ENCODE assay signal across 9 cellular contexts in the genomic region with DNA sequence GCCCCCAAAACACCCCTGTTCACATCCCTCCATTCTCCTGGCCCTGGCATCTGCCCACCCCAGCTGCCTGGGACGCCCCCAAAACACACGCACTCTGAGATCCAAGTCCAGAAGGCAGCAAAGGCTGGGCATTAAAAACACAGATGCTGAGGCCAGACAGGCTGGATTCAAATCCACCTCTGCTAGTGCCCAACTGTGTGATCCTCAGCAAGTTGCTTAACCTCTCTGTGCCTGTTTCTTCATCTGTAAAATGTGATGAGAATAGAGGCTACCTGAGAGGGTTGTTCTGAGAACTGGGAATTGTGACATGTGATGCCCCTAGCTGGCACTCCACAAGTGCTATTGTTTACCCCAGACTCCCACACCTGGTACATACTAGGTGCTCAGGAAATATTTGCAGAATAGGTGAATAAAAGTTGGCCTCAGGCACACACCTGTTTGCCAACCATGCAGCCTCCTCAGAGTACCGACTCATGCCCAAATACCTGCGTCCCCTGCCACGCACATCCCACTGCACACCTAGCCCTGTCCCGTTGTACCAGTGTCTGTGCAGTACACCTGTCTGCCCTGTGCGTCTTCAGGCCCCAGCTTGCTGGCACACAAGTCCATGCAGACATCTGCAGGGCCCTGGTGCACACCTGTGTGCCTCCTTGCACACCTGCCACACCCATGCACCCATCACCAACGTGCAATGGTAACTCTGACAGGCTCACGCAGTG. TPM values are rescaled to one million over a fixed set of nuclear protein-coding genes. Genes with fewer than 3 reads are reported as not detected.
DNase-seq lines count a peak whose midpoint lies in the region; ATAC-seq and TF ChIP-seq lines count a peak whose summit lies in the region.
"Had no signal": no experiment of that assay in that cellular context is flagged by ENCODE, and none has a peak within 500 bp of the region (broad histone marks: within the 10 kb centered on the region; RNA-seq: fewer than 3 reads in every experiment).

No MANE protein-coding gene starts in this region.

- peaks cover 6% of the 10 kb centered on the region; the same call in 1 of the 2 replicates for H3K27me3 ChIP-seq in H9 (ENCODE audit: insufficient read depth, low read length)
- peaks cover 42% of the 10 kb centered on the region for H3K27me3 ChIP-seq in iPS-18a (ENCODE audit: control insufficient read depth, insufficient read depth, low read length)
- H3K27me3 ChIP-seq in skeletal muscle tissue (ENCODE audit: control insufficient read depth in 3 of 3, insufficient read depth in 3 of 3, low read length in 3 of 3): peaks cover 0 to 14% (median 13%) of the 10 kb centered on the region in 3 donors

- no peak overlapping the region for H2BK120ac ChIP-seq in H9 (ENCODE audit: low read depth, low read length, poor library complexity, severe bottlenecking)

- TF ChIP-seq CTCF in H9 (conservative IDR thresholded peaks at IDR 0.05): no peak
- TF ChIP-seq CTCF in WTC11 (IDR thresholded peaks at IDR 0.05): no peak
- TF ChIP-seq CTCF in mucosa of descending colon (IDR thresholded peaks at IDR 0.05): no peak

- no peak overlapping the region for H3K27ac ChIP-seq in H9 (ENCODE audit: insufficient read length, low read depth, low read length)
- H3K27ac ChIP-seq in iPS-18a (ENCODE audit: low read length): no peak overlapping the region
- peak overlapping the region; percentile 80 for H3K27ac ChIP-seq in skeletal muscle tissue (ENCODE audit: low read depth, low read length)

- H2BK15ac ChIP-seq in H9 (ENCODE audit: low read depth, low read length): no peak overlapping the region

- H3K9me3 Mint-ChIP-seq in H9 (peaks cover 2 to 3% of the 10 kb centered on the region in 2 experiments; a peak in 2 of 5 replicates), WTC11 (no peaks in the 10 kb centered on the region)

- H3K4ac ChIP-seq in H9 (ENCODE audit: low read depth, low read length): no peak overlapping the region

- H3K14ac ChIP-seq in H9 (ENCODE audit: insufficient read depth, low read length): no peak overlapping the region

- peaks cover 3% of the 10 kb centered on the region for H3K4me1 ChIP-seq in H9 (ENCODE audit: insufficient read depth, low read length)
- peaks cover 36% of the 10 kb centered on the region for H3K4me1 ChIP-seq in iPS-18a (ENCODE audit: control insufficient read depth, low read depth, low read length)
- peaks cover 76 to 81% (median 77%) of the 10 kb centered on the region in 3 donors for H3K4me1 ChIP-seq in skeletal muscle tissue (ENCODE audit: control insufficient read depth in 3 of 3, insufficient read depth in 3 of 3, low read length in 3 of 3)
- H3K4me1 ChIP-seq in mucosa of descending colon (ENCODE audit: low read depth): peaks cover 7% of the 10 kb centered on the region

- H3K23ac ChIP-seq in H9 (ENCODE audit: insufficient read length, low read depth, low read length): no peak overlapping the region

- no peak overlapping the region for H3K18ac ChIP-seq in H9 (ENCODE audit: insufficient read length, low read depth, low read length)

- no peak overlapping the region for H3K56ac ChIP-seq in H9 (ENCODE audit: insufficient read length, low read depth, low read length)

- DNase-seq in H9 (no peak), WTC11 (ENCODE audit: low spot score) (no peak), mucosa of descending colon (no peak), NCI-H187 treated with DMSO at 0.1 percent for 48 hours (lab: John Stamatoyannopoulos, UW) (no peak), activated gamma-delta T cell treated with Interleukin-2 at 50 U/mL for 16 hours (no peak)
- DNase-seq: SHP77 treated with DMSO at 0.1 percent for 48 hours had no signal

- no peaks in the 10 kb centered on the region for H3K79me1 ChIP-seq in H9 (ENCODE audit: insufficient read depth, low read depth, low read length, poor library complexity, severe bottlenecking)

- H2BK5ac ChIP-seq in H9 (ENCODE audit: insufficient read length, low read length): no peak overlapping the region

- H3K9me3 ChIP-seq in H9 (ENCODE audit: control insufficient read depth, low read depth, low read length): no peaks in the 10 kb centered on the region
- H3K9me3 ChIP-seq in iPS-18a (ENCODE audit: control insufficient read depth, low read depth, low read length): no peaks in the 10 kb centered on the region
- H3K9me3 ChIP-seq in skeletal muscle tissue (ENCODE audit: control insufficient read depth in 3 of 3, low read length in 3 of 3): no peaks in the 10 kb centered on the region
- no peaks in the 10 kb centered on the region for H3K9me3 ChIP-seq in mucosa of descending colon

- H3K36me3 Mint-ChIP-seq in H9 (ENCODE audit: insufficient read depth in 1 of 3, low read depth in 3 of 3) (peaks cover 0 to 3% (median 0%) of the 10 kb centered on the region in 3 experiments; a peak in 2 of 7 replicates), WTC11 (no peaks in the 10 kb centered on the region)

- intact Hi-C loops in mucosa of descending colon (cut with DNase I, micrococcal nuclease): no loop called here

- H3K23me2 ChIP-seq in H9 (ENCODE audit: insufficient read length, low read depth, low read length, poor library complexity, severe bottlenecking): peaks cover 12% of the 10 kb centered on the region

- H4K20me1 ChIP-seq in H9 (ENCODE audit: control insufficient read depth, insufficient read depth, insufficient read length): no peaks in the 10 kb centered on the region

- peaks cover 4% of the 10 kb centered on the region; the same call in 1 of the 2 replicates for H3K79me2 ChIP-seq in H9 (ENCODE audit: insufficient read depth, low read length)

- no peak overlapping the region for H3K9ac ChIP-seq in H9 (ENCODE audit: extremely low read depth, insufficient read length, low read length)
- H3K9ac ChIP-seq in iPS-18a (ENCODE audit: low read length): no peak overlapping the region
- H3K9ac ChIP-seq in skeletal muscle tissue (ENCODE audit: low read depth in 1 of 3, low read length in 3 of 3): peak overlapping the region; percentile 62 to 82 (median 66)

- no peak overlapping the region for H2BK20ac ChIP-seq in H9 (ENCODE audit: low read depth, low read length, poor library complexity, severe bottlenecking)

- H3K4me2 ChIP-seq in H9 (ENCODE audit: insufficient read depth, insufficient read length, low read length): peak overlapping the region; percentile 48

- H3K4me3 Mint-ChIP-seq in H9 (peak overlapping the region; percentile 81 to 93), WTC11 (peak overlapping the region; percentile 90)

- H3T11ph ChIP-seq in H9 (ENCODE audit: low read length): no peak overlapping the region

- H3K4me1 Mint-ChIP-seq in H9: peaks cover 69% of the 10 kb centered on the region in 2 experiments
- peaks cover 67% of the 10 kb centered on the region for H3K4me1 Mint-ChIP-seq in WTC11

- H4K8ac ChIP-seq in H9 (replicated peaks; ENCODE audit: insufficient read length, low read depth, low read length): no peak overlapping the region

- POLR2A ChIA-PET in WTC11 (lab: Charles Lee): interaction anchor here (1.4 kb wide), 1 partner anchor 10 kb away, joined by 3 read pairs; no protein-coding TSS in a partner anchor

- H2BK12ac ChIP-seq in H9 (ENCODE audit: insufficient read length, low read depth, low read length): no peak overlapping the region

- no peak overlapping the region for H4K5ac ChIP-seq in H9 (ENCODE audit: insufficient read length, low read depth, low read length)

- no peak overlapping the region for H2AFZ ChIP-seq in H9 (ENCODE audit: low read length)

- H3K27me3 Mint-ChIP-seq in H9 (ENCODE audit: low read depth): peaks cover 38% of the 10 kb centered on the region
- H3K27me3 Mint-ChIP-seq in WTC11 (ENCODE audit: low read depth): peaks cover 39% of the 10 kb centered on the region

- H2AK5ac ChIP-seq in H9 (ENCODE audit: insufficient read length, low read length): no peak overlapping the region

- H4K91ac ChIP-seq in H9 (ENCODE audit: insufficient read length, low read depth, low read length): no peak overlapping the region

- WGBS in H9 (ENCODE audit: extremely low coverage, insufficient read length, low lambda C conversion rate): no CpG with 5 or more reads among the region's 9 CpGs

- no peak for ATAC-seq in WTC11
- no peak for ATAC-seq in mucosa of descending colon
- ATAC-seq in GM21367 (IDR thresholded peaks at IDR 0.05; ENCODE audit: unreplicated experiment): no peak

- CTCF ChIA-PET in WTC11 (lab: Charles Lee): interaction anchor here (0.6 to 4.3 kb wide), 5 partner anchors 8 to 114 kb away, joined by 3 to 40 read pairs (median 3); no protein-coding TSS in a partner anchor

- H3K27ac Mint-ChIP-seq in H9 (no peak overlapping the region), WTC11 (no peak overlapping the region)

- no peaks in the 10 kb centered on the region for H3K36me3 ChIP-seq in iPS-18a (ENCODE audit: control insufficient read depth, low read depth, low read length)
- peaks cover 0 to 4% (median 0%) of the 10 kb centered on the region in 3 donors for H3K36me3 ChIP-seq in skeletal muscle tissue (ENCODE audit: control insufficient read depth in 3 of 3, insufficient read depth in 3 of 3, low read length in 3 of 3)
- no peaks in the 10 kb centered on the region for H3K36me3 ChIP-seq in mucosa of descending colon (ENCODE audit: low read depth)

- H3K4me3 ChIP-seq in iPS-18a (ENCODE audit: low read length): peak overlapping the region; percentile 40
- peak overlapping the region; percentile 75 to 86 (median 83) for H3K4me3 ChIP-seq in skeletal muscle tissue (ENCODE audit: low read length in 3 of 3)
- no peak overlapping the region for H3K4me3 ChIP-seq in mucosa of descending colon

TF ChIP-seq in WTC11, 78 proteins besides CTCF, POLR2A, EP300 and RAD21 (continues in another document):
- TF ChIP-seq, protein P1, sequence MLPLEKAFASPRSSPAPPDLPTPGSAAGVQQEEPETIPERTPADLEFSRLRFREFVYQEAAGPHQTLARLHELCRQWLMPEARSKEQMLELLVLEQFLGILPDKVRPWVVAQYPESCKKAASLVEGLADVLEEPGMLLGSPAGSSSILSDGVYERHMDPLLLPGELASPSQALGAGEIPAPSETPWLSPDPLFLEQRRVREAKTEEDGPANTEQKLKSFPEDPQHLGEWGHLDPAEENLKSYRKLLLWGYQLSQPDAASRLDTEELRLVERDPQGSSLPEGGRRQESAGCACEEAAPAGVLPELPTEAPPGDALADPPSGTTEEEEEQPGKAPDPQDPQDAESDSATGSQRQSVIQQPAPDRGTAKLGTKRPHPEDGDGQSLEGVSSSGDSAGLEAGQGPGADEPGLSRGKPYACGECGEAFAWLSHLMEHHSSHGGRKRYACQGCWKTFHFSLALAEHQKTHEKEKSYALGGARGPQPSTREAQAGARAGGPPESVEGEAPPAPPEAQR (CRISPR knock-in tag; IDR thresholded peaks at IDR 0.05): no peak
- TF ChIP-seq FOXK1 (CRISPR knock-in tag; IDR thresholded peaks at IDR 0.05) (no peak), ZNF423 (CRISPR knock-in tag; IDR thresholded peaks at IDR 0.05) (no peak), FOXJ3 (CRISPR knock-in tag; IDR thresholded peaks at IDR 0.05; ENCODE audit: borderline replicate concordance) (no peak)

RNA-seq across cellular contexts. Expression of a gene that starts 2.1 kb away (rescaled TPM):
- total RNA-seq in H9 (2021) (48.4 and 50.9 TPM in 2 replicates), WTC11 (2021) (56.7 to 63.9 TPM (median 57.4 TPM) in 3 replicates), skeletal muscle tissue (92.4 TPM), mucosa of descending colon (10 to 100 TPM; 26.8 to 57.1 (median 48.1) TPM)

Comparison
In these comparisons a context has a peak if more than half of its experiments do, and no peak if none do; other contexts are left out.
1. H3K9ac ChIP-seq: peak in skeletal muscle tissue (3 of 3); none in H9 (single experiment) and iPS-18a (single experiment).